8 cellular contexts compared by ENCODE assay signal in the genomic region with DNA sequence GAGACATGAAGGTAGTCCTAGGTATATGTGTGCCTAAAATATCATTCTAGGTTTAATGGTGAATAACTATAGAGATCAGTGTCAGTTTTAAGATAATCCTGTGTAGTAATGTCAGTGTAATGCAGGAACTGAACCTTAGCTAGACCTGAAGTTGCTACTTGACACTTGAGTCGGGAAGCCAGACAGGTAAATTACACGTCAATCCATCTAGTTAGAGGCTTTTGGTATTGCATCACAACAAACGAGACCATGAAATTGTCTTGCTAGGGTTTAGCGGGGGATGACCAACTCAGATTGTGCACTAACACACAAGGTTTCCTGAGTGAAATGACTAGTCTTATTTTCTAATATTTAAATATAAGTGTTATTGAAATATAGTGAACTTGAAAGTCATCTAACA. TPM values are rescaled to one million over a fixed set of nuclear protein-coding genes. Genes with fewer than 3 reads are reported as not detected.
A peak's percentile ranks its signal among the peaks of the same experiment; 100 is the strongest.
DNase-seq lines count a peak whose midpoint lies in the region; ATAC-seq and TF ChIP-seq lines count a peak whose summit lies in the region.

No MANE protein-coding gene starts in this region.

- H3K4me3 Mint-ChIP-seq in activated CD4-positive, alpha-beta T cell treated with anti-CD3 and anti-CD28 coated beads, Interleukin-2, amount 10 ng/mL, durations not matched to agents 7 days and 5 days = peak overlapping the region; percentile 73
- peak overlapping the region; percentile 81 for H3K4me3 Mint-ChIP-seq in activated B cell treated with CpG ODN at 0.5 μM for 24 hours

- CTCF ChIA-PET in activated CD4-positive, alpha-beta T cell treated with anti-CD3 and anti-CD28 coated beads, Interleukin-2, amount 10 ng/mL, durations not matched to agents 7 days and 5 days (lab: Charles Lee) = interaction anchor here (1.0 to 7.2 kb wide), 5 partner anchors 11 to 563 kb away, joined by 3 to 72 read pairs (median 6); no protein-coding TSS in a partner anchor
- CTCF ChIA-PET in activated B cell treated with CpG ODN at 0.5 μM for 24 hours (lab: Charles Lee) = interaction anchor here (0.9 to 6.6 kb wide), 6 partner anchors 10 to 565 kb away, joined by 3 to 62 read pairs (median 6); no protein-coding TSS in a partner anchor

- POLR2A ChIA-PET in activated CD4-positive, alpha-beta T cell treated with anti-CD3 and anti-CD28 coated beads, Interleukin-2, amount 10 ng/mL, durations not matched to agents 7 days and 5 days (lab: Charles Lee) = interaction anchor here (1.0 kb wide), 1 partner anchor 15 kb away, joined by 3 read pairs; no protein-coding TSS in a partner anchor
- POLR2A ChIA-PET in activated B cell treated with CpG ODN at 0.5 μM for 24 hours (lab: Charles Lee) = interaction anchor here (0.5 to 5.7 kb wide), 7 partner anchors 9 to 133 kb away, joined by 3 to 59 read pairs (median 17); a partner anchor contains a TSS

- intact Hi-C loops in activated B cell treated with CpG ODN at 0.5 μM for 24 hours (cut with micrococcal nuclease) = loop anchor here (5.0 to 10.0 kb wide), 6 partner anchors 986 to 1863 kb away; a partner anchor contains a TSS

- no peaks in the 10 kb centered on the region for H3K27me3 Mint-ChIP-seq in activated CD4-positive, alpha-beta T cell treated with anti-CD3 and anti-CD28 coated beads, Interleukin-2, amount 10 ng/mL, durations not matched to agents 7 days and 5 days
- no peaks in the 10 kb centered on the region for H3K27me3 Mint-ChIP-seq in activated B cell treated with CpG ODN at 0.5 μM for 24 hours

- no peak for ATAC-seq in activated B cell treated with CpG ODN at 0.5 μM for 24 hours (ENCODE audit: low read depth)
- no peak for ATAC-seq in HG03460 (IDR thresholded peaks at IDR 0.05; ENCODE audit: unreplicated experiment)

- peak overlapping the region; percentile 74 for H3K27ac Mint-ChIP-seq in activated CD4-positive, alpha-beta T cell treated with anti-CD3 and anti-CD28 coated beads, Interleukin-2, amount 10 ng/mL, durations not matched to agents 7 days and 5 days
- peak overlapping the region; percentile 80 for H3K27ac Mint-ChIP-seq in activated B cell treated with CpG ODN at 0.5 μM for 24 hours

- peaks cover 10% of the 10 kb centered on the region for H3K27me3 ChIP-seq in iPS-20b (ENCODE audit: insufficient read depth, low read length)
- H3K27me3 ChIP-seq in subcutaneous abdominal adipose tissue (ENCODE audit: control insufficient read depth in 5 of 5, insufficient read depth in 4 of 5, low read length in 5 of 5) = no peaks in the 10 kb centered on the region

- H3K4me3 ChIP-seq in iPS-20b (ENCODE audit: low read length) = peak overlapping the region; percentile 81
- H3K4me3 ChIP-seq in subcutaneous abdominal adipose tissue (ENCODE audit: low read depth in 1 of 5, low read length in 5 of 5) = peak overlapping the region in 2 of 5 donors; percentile 75 to 85

- 0 out of 2 replicates have a peak, but pooled peaks cover 3% of the 10 kb centered on the region for H3K36me3 ChIP-seq in iPS-20b (ENCODE audit: insufficient read depth, low read depth, low read length)
- H3K36me3 ChIP-seq in subcutaneous abdominal adipose tissue (ENCODE audit: control insufficient read depth in 5 of 5, insufficient read depth in 5 of 5, low read length in 5 of 5) = peaks cover 2 to 23% (median 6%) of the 10 kb centered on the region in 5 donors

- H3K4me1 ChIP-seq in iPS-20b (ENCODE audit: insufficient read depth, low read length) (peaks cover 42% of the 10 kb centered on the region), subcutaneous abdominal adipose tissue (ENCODE audit: control insufficient read depth in 5 of 5, insufficient read depth in 5 of 5, low read length in 5 of 5) (peaks cover 10 to 43% (median 40%) of the 10 kb centered on the region in 5 donors)

- peaks cover 44% of the 10 kb centered on the region for H3K4me1 Mint-ChIP-seq in activated CD4-positive, alpha-beta T cell treated with anti-CD3 and anti-CD28 coated beads, Interleukin-2, amount 10 ng/mL, durations not matched to agents 7 days and 5 days
- peaks cover 61% of the 10 kb centered on the region for H3K4me1 Mint-ChIP-seq in activated B cell treated with CpG ODN at 0.5 μM for 24 hours

- DNase-seq in activated CD4-positive, alpha-beta T cell treated with anti-CD3 and anti-CD28 coated beads, Interleukin-2, amount 10 ng/mL, durations not matched to agents 7 days and 5 days = no peak
- no peak for DNase-seq in activated CD4-positive, alpha-beta T cell treated with anti-CD3 and anti-CD28 coated beads for 1 hour
- DNase-seq in activated B cell treated with CpG ODN at 0.5 μM for 24 hours = no peak
- DNase-seq in NCI-H146 (lab: John Stamatoyannopoulos, UW) = no peak
- no peak for DNase-seq in effector CD4-positive, alpha-beta T cell

- H3K9me3 Mint-ChIP-seq in activated CD4-positive, alpha-beta T cell treated with anti-CD3 and anti-CD28 coated beads, Interleukin-2, amount 10 ng/mL, durations not matched to agents 7 days and 5 days = no peaks in the 10 kb centered on the region
- no peaks in the 10 kb centered on the region for H3K9me3 Mint-ChIP-seq in activated B cell treated with CpG ODN at 0.5 μM for 24 hours

- no peak for TF ChIP-seq CTCF in activated B cell treated with CpG ODN at 0.5 μM for 24 hours (IDR thresholded peaks at IDR 0.05)

- peaks cover 18% of the 10 kb centered on the region for H3K36me3 Mint-ChIP-seq in activated CD4-positive, alpha-beta T cell treated with anti-CD3 and anti-CD28 coated beads, Interleukin-2, amount 10 ng/mL, durations not matched to agents 7 days and 5 days (ENCODE audit: low read depth)
- H3K36me3 Mint-ChIP-seq in activated B cell treated with CpG ODN at 0.5 μM for 24 hours (ENCODE audit: low read depth) = peaks cover 45% of the 10 kb centered on the region

- H3K27ac ChIP-seq in iPS-20b (ENCODE audit: low read length) (peak overlapping the region; percentile 25), subcutaneous abdominal adipose tissue (ENCODE audit: low read depth, low read length) (no peak overlapping the region)

- H3K9ac ChIP-seq in iPS-20b (ENCODE audit: low read depth, low read length) = peak overlapping the region; percentile 82; the same call in 1 of the 2 replicates
- peak overlapping the region in 3 of 5 donors; percentile 2 to 30 (median 8) for H3K9ac ChIP-seq in subcutaneous abdominal adipose tissue (ENCODE audit: low read length in 5 of 5)

- H3K9me3 ChIP-seq in iPS-20b (ENCODE audit: insufficient read depth, low read depth, low read length) = no peaks in the 10 kb centered on the region
- no peaks in the 10 kb centered on the region for H3K9me3 ChIP-seq in subcutaneous abdominal adipose tissue (ENCODE audit: control insufficient read depth in 5 of 5, low read length in 5 of 5)

RNA-seq across cellular contexts. Expression of a gene that starts 2.0 kb away (rescaled TPM):
- total RNA-seq in activated CD4-positive, alpha-beta T cell treated with anti-CD3 and anti-CD28 coated beads, Interleukin-2, amount 10 ng/mL, durations not matched to agents 7 days and 5 days = 10 to 100 TPM; 32.3 to 39.2 TPM
- 56.7 and 57.4 TPM in 2 replicates for total RNA-seq in activated B cell treated with CpG ODN at 0.5 μM for 24 hours
